In the genomic region with DNA sequence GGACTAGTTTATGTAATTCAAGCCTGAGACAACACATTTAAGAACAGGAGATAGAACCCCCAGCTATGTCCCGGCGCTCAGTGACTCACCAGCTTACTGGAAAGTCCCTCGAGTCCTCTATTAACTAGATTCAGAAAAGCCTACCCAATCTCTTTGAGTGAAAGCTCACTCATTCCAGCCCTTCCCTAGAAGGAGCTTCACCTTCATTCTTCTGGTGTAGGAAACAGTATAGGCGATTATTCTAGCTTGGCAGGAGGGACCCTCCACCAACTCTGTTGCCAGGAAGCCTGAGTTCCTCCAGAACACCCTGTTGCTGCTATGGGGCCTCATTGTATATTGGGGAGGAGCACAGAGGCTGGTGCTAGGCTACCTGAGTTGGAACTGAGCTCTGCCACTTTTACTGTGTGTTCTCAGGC, we compare ENCODE assay signal across 9 cellular contexts. TPM values are rescaled to one million over a fixed set of nuclear protein-coding genes. Genes with fewer than 3 reads are reported as not detected.
DNase-seq lines count a peak whose midpoint lies in the region; ATAC-seq, FAIRE-seq and TF ChIP-seq lines count a peak whose summit lies in the region.
"Had no signal": no experiment of that assay in that cellular context is flagged by ENCODE, and none has a peak within 500 bp of the region (broad histone marks: within the 10 kb centered on the region; RNA-seq: fewer than 3 reads in every experiment).

No MANE protein-coding gene starts in this region.

- H3K27me3 Mint-ChIP-seq in activated T-cell treated with anti-CD3 and anti-CD28 coated beads, Interleukin-2, amount 50 U/mL, for 4 hours (ENCODE audit: low read depth) = no peaks in the 10 kb centered on the region

- no peak overlapping the region for H3K4me3 ChIP-seq in coronary artery
- H3K4me3 ChIP-seq: Peyer's patch had no signal

- H3K4me1 Mint-ChIP-seq in activated T-cell treated with anti-CD3 and anti-CD28 coated beads, Interleukin-2, amount 50 U/mL, for 4 hours (ENCODE audit: low read depth) = peaks cover 8% of the 10 kb centered on the region

- no peaks in the 10 kb centered on the region for H3K36me3 Mint-ChIP-seq in activated T-cell treated with anti-CD3 and anti-CD28 coated beads, Interleukin-2, amount 50 U/mL, for 4 hours (ENCODE audit: insufficient read depth)

- FAIRE-seq in urothelium cell line (lab: Jason Lieb, UNC) = no peak

- no peak overlapping the region for H3K27ac ChIP-seq in coronary artery
- H3K27ac ChIP-seq: Peyer's patch had no signal

- no peak for TF ChIP-seq CTCF in coronary artery (IDR thresholded peaks at IDR 0.05)

- H3K9me3 Mint-ChIP-seq in activated T-cell treated with anti-CD3 and anti-CD28 coated beads, Interleukin-2, amount 50 U/mL, for 4 hours = no peaks in the 10 kb centered on the region

- ATAC-seq in GM21526 (IDR thresholded peaks at IDR 0.05; ENCODE audit: low FRiP score, unreplicated experiment) = peak; percentile 89
- peak; percentile 92 for ATAC-seq in HG03575 (IDR thresholded peaks at IDR 0.05; ENCODE audit: extremely low read depth, insufficient number of reproducible peaks, low FRiP score, unreplicated experiment)
- peak; percentile 94 for ATAC-seq in activated T-cell treated with anti-CD3 and anti-CD28 coated beads, Interleukin-2, amount 50 U/mL, for 4 hours
- ATAC-seq in left lobe of liver = no peak

- DNase-seq in GM04503 (ENCODE audit: low read depth) (peak; percentile 49), left lobe of liver (ENCODE audit: low spot score) (peak; percentile 23), urothelium cell line (ENCODE audit: low spot score) (peak; percentile 62), coronary artery (ENCODE audit: low spot score) (no peak), midbrain (lab: John Stamatoyannopoulos, UW) (no peak)
- peak; percentile 31 for DNase-seq in activated T-cell treated with anti-CD3 and anti-CD28 coated beads, Interleukin-2, amount 50 U/mL, for 4 hours

- no peak overlapping the region for H3K4me3 Mint-ChIP-seq in activated T-cell treated with anti-CD3 and anti-CD28 coated beads, Interleukin-2, amount 50 U/mL, for 4 hours

RNA-seq across cellular contexts. Expression of a gene that starts 57.2 kb away (rescaled TPM):
- 10 to 100 TPM; 42.4 to 50.9 (median 45.8) TPM for total RNA-seq in activated T-cell treated with anti-CD3 and anti-CD28 coated beads, Interleukin-2, amount 50 U/mL, for 4 hours
- 8.5 TPM for total RNA-seq in left lobe of liver

Comparison
In these comparisons a context has a peak if more than half of its experiments do, and no peak if none do; other contexts are left out.
1. DNase-seq: peak in GM04503 (single experiment), activated T-cell treated with anti-CD3 and anti-CD28 coated beads, Interleukin-2, amount 50 U/mL, for 4 hours (single experiment), left lobe of liver (single experiment) and urothelium cell line (single experiment); none in coronary artery (single experiment) and midbrain (single experiment).